ENCODE assay signal across 28 cellular contexts in genomic region chr15:80749589-80749988, GRCh38. TPM values are rescaled to one million over a fixed set of nuclear protein-coding genes. Genes with fewer than 3 reads are reported as not detected.
A peak's percentile ranks its signal among the peaks of the same experiment; 100 is the strongest.
DNase-seq lines count a peak whose midpoint lies in the region; ATAC-seq and TF ChIP-seq lines count a peak whose summit lies in the region.
"Had no signal": no experiment of that assay in that cellular context is flagged by ENCODE, and none has a peak within 500 bp of the region (broad histone marks: within the 10 kb centered on the region; RNA-seq: fewer than 3 reads in every experiment).

No MANE protein-coding gene starts in this region.

- peak overlapping the region; percentile 24; the same call in 1 of the 2 replicates for H3K4me3 ChIP-seq in LNCaP clone FGC (ENCODE audit: low read depth, low read length)
- H3K4me3 ChIP-seq: dorsolateral prefrontal cortex, GM12878, lower lobe of right lung had no signal

- peaks cover 3% of the 10 kb centered on the region for H3K27me3 Mint-ChIP-seq in brain
- H3K27me3 Mint-ChIP-seq: activated T-cell treated with anti-CD3 and anti-CD28 coated beads, Interleukin-2, amount 50 U/mL, for 24 hours; type B pancreatic cell had no signal

- ATAC-seq in foreskin keratinocyte, result peak; percentile 56
- ATAC-seq: GM12878, lower lobe of right lung, right cardiac atrium, SK-N-SH treated with all-trans-retinoic acid at 6 μM for 48 hours had no signal

- H3K4me1 Mint-ChIP-seq in brain, result peaks cover 90% of the 10 kb centered on the region
- H3K4me1 Mint-ChIP-seq: activated CD4-positive, alpha-beta T cell treated with anti-CD3 and anti-CD28 coated beads, Interleukin-2, amount 10 ng/mL, durations not matched to agents 24 days and 14 days had no signal

- peaks cover 3 to 13% (median 7%) of the 10 kb centered on the region in 5 experiments for H3K9me3 Mint-ChIP-seq in brain
- H3K9me3 Mint-ChIP-seq: activated CD4-positive, alpha-beta T cell treated with anti-CD3 and anti-CD28 coated beads, Interleukin-2, amount 10 ng/mL, durations not matched to agents 24 days and 14 days; activated T-cell treated with anti-CD3 and anti-CD28 coated beads, Interleukin-2, amount 50 U/mL, for 24 hours; type B pancreatic cell had no signal

- DNase-seq in LNCaP clone FGC (ENCODE audit: low read depth), result peak; percentile 97
- peak; percentile 22 to 57 for DNase-seq in foreskin keratinocyte
- no peak for DNase-seq in NCI-H146 (lab: John Stamatoyannopoulos, UW)
- no peak for DNase-seq in Ammon's horn (ENCODE audit: low spot score)
- no peak for DNase-seq in NCI-H2171 treated with DMSO at 0.1 percent for 48 hours (lab: John Stamatoyannopoulos, UW)
- DNase-seq in H4 (ENCODE audit: low spot score), result no peak
- DNase-seq: ACHN; activated CD4-positive, alpha-beta T cell treated with anti-CD3 and anti-CD28 coated beads, Interleukin-2, amount 10 ng/mL, durations not matched to agents 24 days and 14 days; activated gamma-delta T cell; activated T-cell treated with anti-CD3 and anti-CD28 coated beads, Interleukin-2, amount 50 U/mL, for 24 hours; cerebellar nuclear complex; dorsolateral prefrontal cortex; GOT3; lower lobe of right lung; NCI-H1105; NCI-H1930; NCI-H226; right cardiac atrium; RPMI8226; stimulated activated CD4-positive, alpha-beta T cell treated with anti-CD3 and anti-CD28 coated beads, Interleukin-4, amount 100 ng/mL, for 1 hour; WERI-Rb-1 had no signal

- H3K4me1 ChIP-seq in foreskin keratinocyte, result no peaks in the 10 kb centered on the region
- H3K4me1 ChIP-seq: parathyroid adenoma had no signal

- peaks cover 54% of the 10 kb centered on the region for H3K36me3 Mint-ChIP-seq in brain

- H3K27ac ChIP-seq in C4-2B (peak overlapping the region; percentile 40; the same call in 1 of the 2 replicates), foreskin keratinocyte (no peak overlapping the region)
- H3K27ac ChIP-seq: lower lobe of right lung, parathyroid adenoma, WERI-Rb-1 had no signal

- no peak overlapping the region for H3K4me3 Mint-ChIP-seq in brain
- H3K4me3 Mint-ChIP-seq: activated CD4-positive, alpha-beta T cell treated with anti-CD3 and anti-CD28 coated beads, Interleukin-2, amount 10 ng/mL, durations not matched to agents 24 days and 14 days; activated T-cell treated with anti-CD3 and anti-CD28 coated beads, Interleukin-2, amount 50 U/mL, for 24 hours; type B pancreatic cell had no signal

- TF ChIP-seq CTCF in C4-2B (conservative IDR thresholded peaks at IDR 0.05), result peak; percentile 30
- 0 out of 2 replicates have a peak, but pooled peaks have one; percentile 15 for TF ChIP-seq CTCF in LNCaP clone FGC (IDR thresholded peaks at IDR 0.05; ENCODE audit: control insufficient read depth, extremely low read depth, insufficient read depth)
- TF ChIP-seq CTCF in brain (conservative IDR thresholded peaks at IDR 0.05), result no peak
- peak; percentile 18 for TF ChIP-seq CTCF in foreskin keratinocyte (conservative IDR thresholded peaks at IDR 0.05)

- peak overlapping the region in 4 of 5 experiments; percentile 79 to 96 (median 94) for H3K27ac Mint-ChIP-seq in brain
- H3K27ac Mint-ChIP-seq: activated CD4-positive, alpha-beta T cell treated with anti-CD3 and anti-CD28 coated beads, Interleukin-2, amount 10 ng/mL, durations not matched to agents 24 days and 14 days; activated T-cell treated with anti-CD3 and anti-CD28 coated beads, Interleukin-2, amount 50 U/mL, for 24 hours; type B pancreatic cell had no signal

- no peaks in the 10 kb centered on the region for H3K27me3 ChIP-seq in foreskin keratinocyte
- H3K27me3 ChIP-seq: dorsolateral prefrontal cortex had no signal

RNA-seq across cellular contexts. Expression of gene CEMIP, which starts 29.6 kb away (rescaled TPM):
- polyA plus RNA-seq in brain (ENCODE audit: insufficient read depth, low read depth, low replicate concordance) (4.5 TPM), foreskin keratinocyte (0.22 and 0.49 TPM in 2 replicates)
- total RNA-seq in foreskin keratinocyte, result 0.71 and 1.2 TPM in 2 replicates
- 0.06 and 0.68 TPM in 2 replicates for total RNA-seq in H4 (2014; rRNA removed; shearing (Covaris generic))
- total RNA-seq: activated CD4-positive, alpha-beta T cell treated with anti-CD3 and anti-CD28 coated beads, Interleukin-2, amount 10 ng/mL, durations not matched to agents 24 days and 14 days; endothelial cell of umbilical vein had no signal

RNA-seq across cellular contexts. Expression of gene ABHD17C, which starts 54.5 kb away (rescaled TPM):
- polyA plus RNA-seq in brain (ENCODE audit: insufficient read depth, low read depth, low replicate concordance) (8.5 TPM), foreskin keratinocyte (12.8 and 19.7 TPM in 2 replicates)
- 18.6 and 24.8 TPM in 2 replicates for total RNA-seq in foreskin keratinocyte
- total RNA-seq in H4 (2014; rRNA removed; shearing (Covaris generic)), result 3.5 and 11.0 TPM in 2 replicates

Comparison
In these comparisons a context has a peak if more than half of its experiments do, and no peak if none do; other contexts are left out.
1. CTCF ChIP-seq: peak in C4-2B (single experiment), LNCaP clone FGC (single experiment) and foreskin keratinocyte (single experiment); none in brain (0 of 2).
2. DNase-seq: peak in LNCaP clone FGC (single experiment) and foreskin keratinocyte (2 of 2); none in NCI-H146 (single experiment), Ammon's horn (single experiment), NCI-H2171 treated with DMSO at 0.1 percent for 48 hours (single experiment) and H4 (single experiment).